Comparison of ENCODE assay signal across 27 cellular contexts in genomic region chr1:223045164-223045957, GRCh38.
"Had no signal": no experiment of that assay in that cellular context is flagged by ENCODE, and none has a peak within 500 bp of the region (broad histone marks: within the 10 kb centered on the region; RNA-seq: fewer than 3 reads in every experiment).

No MANE protein-coding gene starts in this region.

- H3K4me3 ChIP-seq: coronary artery, esophagus squamous epithelium, gastroesophageal sphincter had no signal

- H3K27me3 ChIP-seq: brain microvascular endothelial cell, esophagus squamous epithelium, gastroesophageal sphincter had no signal

- H3K9me3 ChIP-seq: esophagus squamous epithelium had no signal

- DNase-seq: activated B cell treated with CpG ODN at 0.5 μM for 24 hours; activated CD4-positive, alpha-beta T cell treated with anti-CD3 and anti-CD28 coated beads for 48 hours; activated CD4-positive, alpha-beta T cell treated with anti-CD3 and anti-CD28 coated beads, Interleukin-2, amount 50 U/mL, for 1 hour; activated CD4-positive, alpha-beta T cell treated with anti-CD3 and anti-CD28 coated beads, Interleukin-2, amount 50 U/mL, for 48 hours; activated CD8-positive, alpha-beta memory T cell treated with anti-CD3 and anti-CD28 coated beads for 24 hours; activated CD8-positive, alpha-beta T cell treated with anti-CD3 and anti-CD28 coated beads for 36 hours; activated effector memory CD4-positive, alpha-beta T cell treated with Interleukin-2 at 50 U/mL for 16 hours; activated gamma-delta T cell treated with Interleukin-2 at 50 U/mL for 16 hours; activated naive CD4-positive, alpha-beta T cell treated with anti-CD3 and anti-CD28 coated beads, Interleukin-2, amount 50 U/mL, for 16 hours; activated naive CD4-positive, alpha-beta T cell treated with Interleukin-2 at 50 U/mL for 16 hours; activated T-cell treated with anti-CD3 and anti-CD28 coated beads, Interleukin-2, amount 50 U/mL, for 4 hours; amniotic stem cell; anterior cingulate cortex; brain microvascular endothelial cell; effector CD4-positive, alpha-beta T cell; effector memory CD8-positive, alpha-beta T cell; esophagus squamous epithelium; foreskin melanocyte; T-helper 1 cell; T-helper 17 cell; T1000; WERI-Rb-1 had no signal

- ATAC-seq: activated CD4-positive, CD25-positive, alpha-beta regulatory T cell treated with anti-CD3 and anti-CD28 coated beads, Interleukin-2, amount 50 U/mL, for 24 hours; activated CD8-positive, alpha-beta T cell treated with anti-CD3 and anti-CD28 coated beads for 36 hours; activated T-cell treated with anti-CD3 and anti-CD28 coated beads, Interleukin-2, amount 50 U/mL, for 4 hours; activated T-helper 17 cell treated with anti-CD3 and anti-CD28 coated beads, Interleukin-2, amount 50 U/mL, for 72 hours; effector memory CD8-positive, alpha-beta T cell; gastroesophageal sphincter; T-helper 17 cell had no signal

- H3K4me1 ChIP-seq: esophagus squamous epithelium, gastroesophageal sphincter had no signal

- H3K27ac ChIP-seq: brain microvascular endothelial cell, coronary artery, epithelial cell of prostate, esophagus squamous epithelium, gastroesophageal sphincter, WERI-Rb-1 had no signal

- H3K36me3 ChIP-seq: brain microvascular endothelial cell, esophagus squamous epithelium, gastroesophageal sphincter, WERI-Rb-1 had no signal
